In genomic region chr2:152200562-152201465, GRCh38 we compare ENCODE assay signal across 9 cellular contexts. TPM values are rescaled to one million over a fixed set of nuclear protein-coding genes. Genes with fewer than 3 reads are reported as not detected.
DNase-seq lines count a peak whose midpoint lies in the region; ATAC-seq and TF ChIP-seq lines count a peak whose summit lies in the region.
"Had no signal": no experiment of that assay in that cellular context is flagged by ENCODE, and none has a peak within 500 bp of the region (broad histone marks: within the 10 kb centered on the region; RNA-seq: fewer than 3 reads in every experiment).

No MANE protein-coding gene starts in this region.

- intact Hi-C loops in lower leg skin (cut with DNase I; ENCODE audit: low total_unique reads), result no loop called here
- intact Hi-C loops in upper lobe of right lung (cut with DNase I), result no loop called here

- no peaks in the 10 kb centered on the region for H3K36me3 ChIP-seq in upper lobe of right lung

- no peaks in the 10 kb centered on the region for H3K27me3 ChIP-seq in upper lobe of right lung

- peak overlapping the region; percentile 69 for H3K27ac Mint-ChIP-seq in chondrocyte (ENCODE audit: unreplicated experiment)

- H3K4me1 Mint-ChIP-seq in chondrocyte (ENCODE audit: low read depth), result peaks cover 20% of the 10 kb centered on the region

- peaks cover 5% of the 10 kb centered on the region for H3K36me3 Mint-ChIP-seq in chondrocyte (ENCODE audit: low read depth)

- peak overlapping the region; percentile 16 for H3K4me3 Mint-ChIP-seq in chondrocyte (ENCODE audit: unreplicated experiment)
- H3K4me3 Mint-ChIP-seq: activated T-cell treated with anti-CD3 and anti-CD28 coated beads, Interleukin-2, amount 50 U/mL, for 4 hours had no signal

- DNase-seq in activated T-cell treated with anti-CD3 and anti-CD28 coated beads for 48 hours (ENCODE audit: low read depth), result peak; percentile 28
- DNase-seq in activated T-cell treated with anti-CD3 and anti-CD28 coated beads, Interleukin-2, amount 50 U/mL, for 1 hour, result no peak
- DNase-seq in NCI-H446 treated with DMSO at 0.1 percent for 48 hours (lab: John Stamatoyannopoulos, UW), result peak; percentile 55
- no peak for DNase-seq in chondrocyte (ENCODE audit: low spot score)
- peak; percentile 96 to 98 for DNase-seq in lower leg skin (ENCODE audit: low spot score in 2 of 2)
- peak; percentile 80 for DNase-seq in upper lobe of right lung
- no peak for DNase-seq in NCI-H2227 treated with DMSO at 0.1 percent for 48 hours (lab: John Stamatoyannopoulos, UW)
- DNase-seq in NCI-H1105 (lab: John Stamatoyannopoulos, UW), result no peak
- DNase-seq: activated T-cell treated with anti-CD3 and anti-CD28 coated beads, Interleukin-2, amount 50 U/mL, for 4 hours had no signal

- no peaks in the 10 kb centered on the region for H3K27me3 Mint-ChIP-seq in chondrocyte (ENCODE audit: low read depth)

- peak; percentile 97 for ATAC-seq in upper lobe of right lung

- 21 to 31% methylated on average over 9 of the region's 9 CpGs for WGBS in lower leg skin, 2 donors

- H3K4me3 ChIP-seq in lower leg skin (ENCODE audit: low read depth, poor library complexity, severe bottlenecking), result no peak overlapping the region
- H3K4me3 ChIP-seq in upper lobe of right lung, result no peak overlapping the region

- H3K27ac ChIP-seq in upper lobe of right lung, result no peak overlapping the region

- TF ChIP-seq CTCF in chondrocyte (IDR thresholded peaks at IDR 0.05) (no peak), lower leg skin (IDR thresholded peaks at IDR 0.05) (no peak), upper lobe of right lung (IDR thresholded peaks at IDR 0.05) (no peak)

- H3K4me1 ChIP-seq in upper lobe of right lung, result peaks cover 6% of the 10 kb centered on the region

- H3K9me3 Mint-ChIP-seq in chondrocyte (ENCODE audit: low read depth), result peaks cover 10% of the 10 kb centered on the region
- H3K9me3 Mint-ChIP-seq: activated T-cell treated with anti-CD3 and anti-CD28 coated beads, Interleukin-2, amount 50 U/mL, for 4 hours had no signal

- H3K9me3 ChIP-seq in upper lobe of right lung, result no peaks in the 10 kb centered on the region

- no peak for TF ChIP-seq POLR2A in lower leg skin (IDR thresholded peaks at IDR 0.05)

RNA-seq across cellular contexts. Expression of gene STAM2, which starts 25.3 kb away (rescaled TPM):
- total RNA-seq in chondrocyte (33.5 to 34.8 TPM (median 34.7 TPM) in 3 replicates), lower leg skin (10 to 100 TPM; 13.2 to 29.8 (median 24.4) TPM), upper lobe of right lung (42.5 TPM)

Comparison
In these comparisons a context has a peak if more than half of its experiments do, and no peak if none do; other contexts are left out.
1. DNase-seq: peak in activated T-cell treated with anti-CD3 and anti-CD28 coated beads for 48 hours (single experiment), NCI-H446 treated with DMSO at 0.1 percent for 48 hours (single experiment), lower leg skin (2 of 2) and upper lobe of right lung (single experiment); none in activated T-cell treated with anti-CD3 and anti-CD28 coated beads, Interleukin-2, amount 50 U/mL, for 1 hour (single experiment), chondrocyte (single experiment), NCI-H2227 treated with DMSO at 0.1 percent for 48 hours (single experiment) and NCI-H1105 (single experiment).